ENCODE assay signal across 37 cellular contexts in the genomic region with DNA sequence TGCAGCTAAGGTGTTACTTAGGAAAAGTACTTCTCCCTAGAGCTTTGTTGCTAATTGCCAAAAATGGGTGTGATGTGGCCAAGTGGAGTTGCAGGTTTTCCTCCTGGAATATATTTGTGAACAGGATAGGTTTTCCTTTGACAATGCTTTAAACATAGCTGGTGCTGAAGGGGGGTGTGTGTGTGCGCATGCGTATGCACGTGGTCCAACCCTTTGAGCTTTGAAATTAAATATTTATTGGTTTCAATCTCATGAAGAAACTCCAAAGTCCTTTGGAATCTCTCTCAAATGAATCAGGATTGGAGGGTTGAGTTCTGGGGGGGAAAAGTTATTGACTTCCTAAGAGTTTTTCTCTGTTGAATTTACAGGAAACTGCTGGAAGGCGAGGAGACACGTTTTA. TPM values are rescaled to one million over a fixed set of nuclear protein-coding genes. Genes with fewer than 3 reads are reported as not detected.
"Had no signal": no experiment of that assay in that cellular context is flagged by ENCODE, and none has a peak within 500 bp of the region (broad histone marks: within the 10 kb centered on the region; RNA-seq: fewer than 3 reads in every experiment).

No MANE protein-coding gene starts in this region.

- H3K9me3 ChIP-seq: adrenal gland, body of pancreas, breast epithelium had no signal

- H3K36me3 ChIP-seq: adrenal gland, brain microvascular endothelial cell, breast epithelium had no signal

- H3K27me3 ChIP-seq: brain microvascular endothelial cell had no signal

- DNase-seq: activated B cell treated with CpG ODN at 0.5 μM for 24 hours; activated CD4-positive, alpha-beta memory T cell treated with anti-CD3 and anti-CD28 coated beads for 36 hours; activated CD4-positive, alpha-beta T cell treated with anti-CD3 and anti-CD28 coated beads for 4 hours; activated CD4-positive, alpha-beta T cell treated with anti-CD3 and anti-CD28 coated beads, Interleukin-2, amount 10 ng/mL, durations not matched to agents 24 days and 14 days; activated CD4-positive, alpha-beta T cell treated with anti-CD3 and anti-CD28 coated beads, Interleukin-2, amount 50 U/mL, for 1 hour; activated CD4-positive, alpha-beta T cell treated with anti-CD3 and anti-CD28 coated beads, Interleukin-2, amount 50 U/mL, for 4 hours; activated CD4-positive, CD25-positive, alpha-beta regulatory T cell treated with anti-CD3 and anti-CD28 coated beads, Interleukin-2, amount 50 U/mL, for 72 hours; activated CD8-positive, alpha-beta memory T cell treated with anti-CD3 and anti-CD28 coated beads, Interleukin-2, amount 50 U/mL, for 4 hours; activated CD8-positive, alpha-beta T cell treated with anti-CD3 and anti-CD28 coated beads for 36 hours; activated effector memory CD4-positive, alpha-beta T cell treated with anti-CD3 and anti-CD28 coated beads, Interleukin-2, amount 50 U/mL, for 16 hours; activated gamma-delta T cell treated with Interleukin-2 at 50 U/mL for 16 hours; activated naive CD4-positive, alpha-beta T cell; activated naive CD4-positive, alpha-beta T cell treated with anti-CD3 and anti-CD28 coated beads for 36 hours; activated naive CD4-positive, alpha-beta T cell treated with anti-CD3 and anti-CD28 coated beads, Interleukin-2, amount 50 U/mL, for 16 hours; activated naive CD8-positive, alpha-beta T cell treated with anti-CD3 and anti-CD28 coated beads for 36 hours; activated T-cell treated with anti-CD3 and anti-CD28 coated beads for 4 hours; activated T-cell treated with anti-CD3 and anti-CD28 coated beads, Interleukin-2, amount 50 U/mL, for 1 hour; activated T-cell treated with anti-CD3 and anti-CD28 coated beads, Interleukin-2, amount 50 U/mL, for 4 hours; activated T-cell treated with anti-CD3 and anti-CD28 coated beads, Interleukin-2, amount 50 U/mL, for 72 hours; amniotic stem cell; aorta; body of pancreas; brain microvascular endothelial cell; central memory CD4-positive, alpha-beta T cell; T-helper 1 cell; T-helper 2 cell; T-helper 9 cell had no signal

- H3K27ac ChIP-seq: adrenal gland, body of pancreas, brain microvascular endothelial cell, breast epithelium, VCaP had no signal

- ATAC-seq: activated CD8-positive, alpha-beta T cell treated with anti-CD3 and anti-CD28 coated beads for 36 hours; activated naive CD4-positive, alpha-beta T cell treated with anti-CD3 and anti-CD28 coated beads, Interleukin-2, amount 50 U/mL, for 72 hours; activated T-cell treated with anti-CD3 and anti-CD28 coated beads, Interleukin-2, amount 50 U/mL, for 4 hours; activated T-cell treated with anti-CD3 and anti-CD28 coated beads, Interleukin-2, amount 50 U/mL, for 72 hours; activated T-helper 17 cell treated with anti-CD3 and anti-CD28 coated beads, Interleukin-2, amount 50 U/mL, for 72 hours; body of pancreas had no signal

- FAIRE-seq: astrocyte, TTC549 had no signal

- H3K4me1 ChIP-seq: adrenal gland, body of pancreas, breast epithelium had no signal

- H3K4me3 ChIP-seq: adrenal gland, body of pancreas, breast epithelium had no signal

RNA-seq across cellular contexts. Expression of gene INA, which starts 11.1 kb away (rescaled TPM):
- total RNA-seq: activated B cell treated with CpG ODN at 0.5 μM for 24 hours, aorta, breast epithelium had no signal

RNA-seq across cellular contexts. Expression of gene RPEL1, which starts 42.3 kb away (rescaled TPM):
- total RNA-seq: activated B cell treated with CpG ODN at 0.5 μM for 24 hours; activated CD4-positive, alpha-beta T cell treated with anti-CD3 and anti-CD28 coated beads, Interleukin-2, amount 10 ng/mL, durations not matched to agents 24 days and 14 days; activated CD8-positive, alpha-beta T cell treated with anti-CD3 and anti-CD28 coated beads for 36 hours; activated naive CD4-positive, alpha-beta T cell treated with anti-CD3 and anti-CD28 coated beads, Interleukin-2, amount 50 U/mL, for 72 hours; activated T-helper 1 cell treated with anti-CD3 and anti-CD28 coated beads, Interleukin-12 subunit alpha, Interleukin-12 subunit beta, Interleukin-2, Interleukin-4 antibody, amounts not matched to agents 30 ng/mL and 10 ng/mL and 1 ng/mL, durations not matched to agents 14 hours and 24 hours and 36 hours; activated T-helper 17 cell treated with anti-CD3 and anti-CD28 coated beads, Interleukin-2, amount 50 U/mL, for 72 hours; adrenal gland; aorta; astrocyte; body of pancreas; cardiac septum; cerebellum had no signal
- polyA plus RNA-seq: aorta had no signal
